Comparison of ENCODE assay signal across 8 cellular contexts in the genomic region with DNA sequence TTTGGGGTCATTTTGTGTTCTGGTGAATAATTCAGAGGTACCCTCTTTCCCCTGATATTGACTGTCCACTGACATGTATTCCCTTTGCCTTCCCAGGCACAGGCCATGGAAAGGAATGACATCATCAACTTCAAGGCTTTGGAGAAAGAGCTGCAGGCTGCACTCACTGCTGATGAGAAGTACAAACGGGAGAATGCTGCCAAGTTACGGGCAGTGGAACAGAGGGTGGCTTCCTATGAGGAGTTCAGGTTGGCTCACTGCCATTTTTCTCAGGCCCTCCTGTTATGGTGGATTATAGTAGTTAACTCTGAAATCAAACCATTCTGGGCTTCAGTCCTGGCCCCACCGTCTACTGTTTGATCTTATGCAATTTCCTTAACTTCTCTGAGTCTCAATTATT. TPM values are rescaled to one million over a fixed set of nuclear protein-coding genes. Genes with fewer than 3 reads are reported as not detected.
DNase-seq lines count a peak whose midpoint lies in the region; ATAC-seq and TF ChIP-seq lines count a peak whose summit lies in the region.

No MANE protein-coding gene starts in this region.

- TF ChIP-seq CTCF in sigmoid colon (IDR thresholded peaks at IDR 0.05) (no peak), GM13977 (IDR thresholded peaks at IDR 0.05; ENCODE audit: extremely low read depth, insufficient read depth, missing control alignments) (no peak), gastrocnemius medialis (IDR thresholded peaks at IDR 0.05 in 4 of 5, conservative IDR thresholded peaks at IDR 0.05 in 1 of 5) (no peak)

- H3K27me3 ChIP-seq in endocrine pancreas (ENCODE audit: control insufficient read depth, insufficient read depth, low read length) (no peaks in the 10 kb centered on the region), sigmoid colon (no peaks in the 10 kb centered on the region), gastrocnemius medialis (no peaks in the 10 kb centered on the region)

- H3K27ac ChIP-seq in sigmoid colon (peak overlapping the region; percentile 9 to 94 (median 92)), gastrocnemius medialis (no peak overlapping the region)

- no peak for TF ChIP-seq EP300 in sigmoid colon (IDR thresholded peaks at IDR 0.05)

- in situ Hi-C loops in GM13977 (cut with MboI; ENCODE audit: low pct_unique_long_range_greater_than_20kb, low sequenced_read_pairs, unreplicated experiment) (no loop called here), gastrocnemius medialis (cut with MboI; ENCODE audit: low sequenced_read_pairs in 4 of 4) (loop anchor here in 2 of 4 donors (25.0 kb wide), 2 partner anchors 211 to 236 kb away; a partner anchor contains a TSS)

- TF ChIP-seq POLR2A in sigmoid colon (IDR thresholded peaks at IDR 0.05), result no peak
- TF ChIP-seq POLR2A in gastrocnemius medialis (IDR thresholded peaks at IDR 0.05), result no peak

- no peak for ATAC-seq in GM19023 (IDR thresholded peaks at IDR 0.05; ENCODE audit: unreplicated experiment)
- no peak for ATAC-seq in gastrocnemius medialis

- no peak overlapping the region for H3K4me3 ChIP-seq in endocrine pancreas (ENCODE audit: control insufficient read depth, insufficient read depth, low read length)
- H3K4me3 ChIP-seq in sigmoid colon, result no peak overlapping the region
- no peak overlapping the region for H3K4me3 ChIP-seq in gastrocnemius medialis

- intact Hi-C loops in sigmoid colon (cut with DNase I) (loop anchor here (2.0 kb wide), 1 partner anchor 232 kb away; a partner anchor contains a TSS), gastrocnemius medialis (cut with DNase I; ENCODE audit: low total_unique reads) (no loop called here)

- H3K36me3 ChIP-seq in endocrine pancreas (ENCODE audit: control insufficient read depth, insufficient read depth, low read length) (no peaks in the 10 kb centered on the region), sigmoid colon (peaks cover 0 to 2% (median 0%) of the 10 kb centered on the region in 4 donors), gastrocnemius medialis (no peaks in the 10 kb centered on the region)

- H3K9ac ChIP-seq in endocrine pancreas (ENCODE audit: control insufficient read depth, insufficient read depth, low read length), result peak overlapping the region; percentile 15

- H3K4me1 ChIP-seq in endocrine pancreas (ENCODE audit: control insufficient read depth, insufficient read depth, low read length) (peaks cover 3% of the 10 kb centered on the region), sigmoid colon (peaks cover 0 to 38% (median 29%) of the 10 kb centered on the region in 4 donors), gastrocnemius medialis (peaks cover 20 to 23% of the 10 kb centered on the region in 2 donors)

- no peaks in the 10 kb centered on the region for H3K9me3 ChIP-seq in endocrine pancreas (ENCODE audit: control insufficient read depth, low read length)
- no peaks in the 10 kb centered on the region for H3K9me3 ChIP-seq in sigmoid colon
- H3K9me3 ChIP-seq in gastrocnemius medialis, result no peaks in the 10 kb centered on the region

- DNase-seq in ELR (ENCODE audit: low read depth) (peak; percentile 85), RKO (ENCODE audit: low spot score) (peak; percentile 40), sigmoid colon (peak; percentile 83), T-helper 1 cell (no peak), GM13977 (ENCODE audit: low spot score) (no peak), gastrocnemius medialis (no peak)

- 47 to 56% methylated on average over 3 of the region's 3 CpGs for WGBS in sigmoid colon, 2 donors

RNA-seq across cellular contexts. Expression of a gene that starts 1.6 kb away (rescaled TPM):
- total RNA-seq in sigmoid colon (10 to 100 TPM; 33.7 to 93.1 (median 55.8) TPM), gastrocnemius medialis (100 to 1,000 TPM in 1 of 4 donors, 10 to 100 TPM in 3; 65.0 to 116 (median 81.3) TPM)
- 10 to 100 TPM; 20.6 to 48.4 (median 21.6) TPM for polyA plus RNA-seq in sigmoid colon

RNA-seq across cellular contexts. Expression of a gene that starts 14.4 kb away (rescaled TPM):
- total RNA-seq in sigmoid colon (not detected), gastrocnemius medialis (not detected)
- 1 to 10 TPM in 2 of 3 donors, not detected in 1; 1.3 to 2.4 TPM for polyA plus RNA-seq in sigmoid colon

RNA-seq across cellular contexts. Expression of a gene that starts 46.7 kb away (rescaled TPM):
- total RNA-seq in sigmoid colon (1 to 10 TPM in 1 of 4 donors, under 1 TPM in 3; under 0.01 to 1.4 (median 0.30) TPM), gastrocnemius medialis (1 to 10 TPM in 1 of 4 donors, under 1 TPM in 1, not detected in 2; 0.09 to 1.7 TPM)
- polyA plus RNA-seq in sigmoid colon, result 10 to 100 TPM in 1 of 3 donors, 1 to 10 TPM in 1, under 1 TPM in 1; 0.60 to 10.5 (median 1.4) TPM

RNA-seq across cellular contexts. Expression of a gene that starts 53.2 kb away (rescaled TPM):
- 1 to 10 TPM in 2 of 4 donors, not detected in 2; 1.8 to 2.5 TPM for total RNA-seq in sigmoid colon
- polyA plus RNA-seq in sigmoid colon, result 1 to 10 TPM in 1 of 3 donors, not detected in 2; 1.1 TPM
- total RNA-seq in gastrocnemius medialis, result 1 to 10 TPM; 1.8 to 6.6 (median 4.4) TPM

Comparison
In these comparisons a context has a peak if more than half of its experiments do, and no peak if none do; other contexts are left out.
1. DNase-seq: peak in ELR (single experiment), RKO (single experiment) and sigmoid colon (single experiment); none in T-helper 1 cell (0 of 5), GM13977 (single experiment) and gastrocnemius medialis (0 of 2).
2. H3K27ac ChIP-seq: peak in sigmoid colon (4 of 4); none in gastrocnemius medialis (0 of 4).